In the genomic region with DNA sequence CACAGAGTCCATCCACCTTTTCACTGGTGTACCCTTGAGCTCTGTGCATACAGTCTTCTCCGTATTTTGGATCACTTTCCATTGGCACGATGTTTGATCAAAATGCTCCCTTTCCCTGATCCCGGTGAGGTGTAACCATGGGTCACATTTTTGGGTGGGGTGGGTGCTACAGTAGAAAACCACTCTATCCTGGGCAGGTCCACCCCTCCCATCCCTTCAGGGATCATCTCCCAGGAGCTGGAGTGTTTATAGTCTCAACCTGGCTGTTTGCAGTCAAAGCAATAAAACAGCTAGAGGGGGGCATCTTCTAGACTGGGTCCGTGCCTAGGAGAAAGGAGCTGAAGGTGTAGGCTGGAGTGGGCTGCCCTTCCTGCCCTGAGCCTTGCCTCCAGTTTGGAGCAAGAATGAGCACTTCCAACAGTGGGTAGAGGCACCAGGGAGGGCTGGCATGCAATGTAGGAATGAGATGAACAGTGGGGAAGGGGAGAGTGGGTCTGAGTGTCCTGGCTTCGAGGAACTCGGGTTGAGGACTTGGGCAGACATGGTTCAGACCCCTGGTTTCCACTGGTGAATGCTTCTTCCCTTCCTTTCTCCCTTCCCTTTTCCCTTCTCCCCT, we compare ENCODE assay signal across 21 cellular contexts. TPM values are rescaled to one million over a fixed set of nuclear protein-coding genes. Genes with fewer than 3 reads are reported as not detected.
A peak's percentile ranks its signal among the peaks of the same experiment; 100 is the strongest.
DNase-seq lines count a peak whose midpoint lies in the region; ATAC-seq and TF ChIP-seq lines count a peak whose summit lies in the region.
"Had no signal": no experiment of that assay in that cellular context is flagged by ENCODE, and none has a peak within 500 bp of the region (broad histone marks: within the 10 kb centered on the region; RNA-seq: fewer than 3 reads in every experiment).

No MANE protein-coding gene starts in this region.

- H3K36me3 ChIP-seq in CD4-positive, CD25-positive, alpha-beta regulatory T cell (ENCODE audit: control insufficient read depth, insufficient read depth, low read length) = peaks cover 83% of the 10 kb centered on the region
- H3K36me3 ChIP-seq in esophagus muscularis mucosa = peaks cover 0 to 40% (median 20%) of the 10 kb centered on the region in 4 donors

- intact Hi-C loops in esophagus muscularis mucosa (cut with DNase I) = no loop called here

- peaks cover 44% of the 10 kb centered on the region for H3K36me3 Mint-ChIP-seq in CD4-positive, CD25-positive, alpha-beta regulatory T cell
- peaks cover 79% of the 10 kb centered on the region for H3K36me3 Mint-ChIP-seq in stimulated activated effector memory CD8-positive, alpha-beta T cell treated with anti-CD3 and anti-CD28 coated beads, Interleukin-12 subunit alpha, Interleukin-12 subunit beta, amount 100 ng/mL, for 72 hours

- no peak overlapping the region for H3K27ac ChIP-seq in CD4-positive, CD25-positive, alpha-beta regulatory T cell (ENCODE audit: insufficient read depth, low read length, poor library complexity, severe bottlenecking)
- H3K27ac ChIP-seq in esophagus muscularis mucosa (replicated peaks in 1 of 4) = no peak overlapping the region
- H3K27ac ChIP-seq: GM23248, hepatocyte, prostate gland, suprapubic skin, vagina, WERI-Rb-1 had no signal

- no peak for DNase-seq in CD4-positive, CD25-positive, alpha-beta regulatory T cell
- peak; percentile 9 for DNase-seq in GM13977 (ENCODE audit: low spot score)
- DNase-seq in esophagus muscularis mucosa (ENCODE audit: extremely low spot score) = peak; percentile 88
- DNase-seq in stimulated activated effector memory CD8-positive, alpha-beta T cell treated with anti-CD3 and anti-CD28 coated beads, Interleukin-12 subunit alpha, Interleukin-12 subunit beta, amount 100 ng/mL, for 72 hours (ENCODE audit: low spot score in 2 of 2) = peak in 1 of 2 donors; percentile 26
- DNase-seq in hypothalamus (lab: John Stamatoyannopoulos, UW) = no peak
- DNase-seq in T-helper 1 cell = no peak
- no peak for DNase-seq in DMS79 (lab: John Stamatoyannopoulos, UW)
- DNase-seq: cerebellar nuclear complex; effector CD4-positive, alpha-beta T cell; foreskin melanocyte; GM23248; MG63; NCI-H2107; NCI-H446; WERI-Rb-1 had no signal

- in situ Hi-C loops in GM13977 (cut with MboI; ENCODE audit: low pct_unique_long_range_greater_than_20kb, low sequenced_read_pairs, unreplicated experiment) = no loop called here

- no peaks in the 10 kb centered on the region for H3K27me3 Mint-ChIP-seq in CD4-positive, CD25-positive, alpha-beta regulatory T cell

- H3K4me3 Mint-ChIP-seq in CD4-positive, CD25-positive, alpha-beta regulatory T cell = no peak overlapping the region
- H3K4me3 Mint-ChIP-seq in stimulated activated effector memory CD8-positive, alpha-beta T cell treated with anti-CD3 and anti-CD28 coated beads, Interleukin-12 subunit alpha, Interleukin-12 subunit beta, amount 100 ng/mL, for 72 hours = no peak overlapping the region

- H3K4me1 ChIP-seq in CD4-positive, CD25-positive, alpha-beta regulatory T cell (ENCODE audit: control insufficient read depth, insufficient read depth, low read length, poor library complexity, severe bottlenecking) = no peaks in the 10 kb centered on the region
- peaks cover 0 to 5% (median 0%) of the 10 kb centered on the region in 4 donors for H3K4me1 ChIP-seq in esophagus muscularis mucosa
- H3K4me1 ChIP-seq: prostate gland, vagina had no signal

- no peaks in the 10 kb centered on the region for H3K9me3 ChIP-seq in CD4-positive, CD25-positive, alpha-beta regulatory T cell (ENCODE audit: control insufficient read depth in 2 of 2, low read length in 2 of 2)
- H3K9me3 ChIP-seq in esophagus muscularis mucosa = no peaks in the 10 kb centered on the region
- H3K9me3 ChIP-seq: MG63, prostate gland, suprapubic skin, vagina had no signal

- no peak overlapping the region for H3K4me3 ChIP-seq in CD4-positive, CD25-positive, alpha-beta regulatory T cell (ENCODE audit: low read depth, low read length)
- H3K4me3 ChIP-seq in esophagus muscularis mucosa = no peak overlapping the region
- H3K4me3 ChIP-seq: GM23248, hepatocyte, MG63, prostate gland, suprapubic skin, vagina had no signal

- peak overlapping the region in 2 of 3 donors; percentile 2 to 92 for H3K27ac Mint-ChIP-seq in CD4-positive, CD25-positive, alpha-beta regulatory T cell
- peak overlapping the region; percentile 36 for H3K27ac Mint-ChIP-seq in stimulated activated effector memory CD8-positive, alpha-beta T cell treated with anti-CD3 and anti-CD28 coated beads, Interleukin-12 subunit alpha, Interleukin-12 subunit beta, amount 100 ng/mL, for 72 hours
- H3K27ac Mint-ChIP-seq: activated T-helper 2 cell treated with anti-CD3 and anti-CD28 coated beads, Interferon-gamma antibody, Interleukin-2, Interleukin-4, amounts not matched to agents 10 μg/mL and 5 μg/mL and 100 μg/mL, durations not matched to agents 14 hours and 24 hours and 36 hours had no signal

- ATAC-seq in CD4-positive, CD25-positive, alpha-beta regulatory T cell (ENCODE audit: low read depth in 2 of 2) = no peak
- ATAC-seq in stimulated activated effector memory CD8-positive, alpha-beta T cell treated with anti-CD3 and anti-CD28 coated beads, Interleukin-12 subunit alpha, Interleukin-12 subunit beta, amount 100 ng/mL, for 72 hours = no peak
- ATAC-seq: esophagus mucosa had no signal

- H3K4me1 Mint-ChIP-seq in CD4-positive, CD25-positive, alpha-beta regulatory T cell = peaks cover 0 to 2% (median 0%) of the 10 kb centered on the region in 4 donors
- no peaks in the 10 kb centered on the region for H3K4me1 Mint-ChIP-seq in stimulated activated effector memory CD8-positive, alpha-beta T cell treated with anti-CD3 and anti-CD28 coated beads, Interleukin-12 subunit alpha, Interleukin-12 subunit beta, amount 100 ng/mL, for 72 hours

- TF ChIP-seq CTCF in GM13977 (IDR thresholded peaks at IDR 0.05; ENCODE audit: extremely low read depth, insufficient read depth, missing control alignments) (no peak), esophagus muscularis mucosa (IDR thresholded peaks at IDR 0.05) (no peak)

- no peaks in the 10 kb centered on the region for H3K9me3 Mint-ChIP-seq in CD4-positive, CD25-positive, alpha-beta regulatory T cell
- no peaks in the 10 kb centered on the region for H3K9me3 Mint-ChIP-seq in stimulated activated effector memory CD8-positive, alpha-beta T cell treated with anti-CD3 and anti-CD28 coated beads, Interleukin-12 subunit alpha, Interleukin-12 subunit beta, amount 100 ng/mL, for 72 hours
- H3K9me3 Mint-ChIP-seq: activated T-helper 2 cell treated with anti-CD3 and anti-CD28 coated beads, Interferon-gamma antibody, Interleukin-2, Interleukin-4, amounts not matched to agents 10 μg/mL and 5 μg/mL and 100 μg/mL, durations not matched to agents 14 hours and 24 hours and 36 hours had no signal

- no peak for TF ChIP-seq EP300 in esophagus muscularis mucosa (IDR thresholded peaks at IDR 0.05)

- 90% methylated on average over 5 of the region's 6 CpGs for WGBS in esophagus muscularis mucosa

- no peaks in the 10 kb centered on the region for H3K27me3 ChIP-seq in CD4-positive, CD25-positive, alpha-beta regulatory T cell (ENCODE audit: control insufficient read depth, insufficient read depth, low read length)
- H3K27me3 ChIP-seq in esophagus muscularis mucosa = no peaks in the 10 kb centered on the region
- H3K27me3 ChIP-seq: hepatocyte, MG63, suprapubic skin, vagina had no signal

- no peak for TF ChIP-seq POLR2A in esophagus muscularis mucosa (IDR thresholded peaks at IDR 0.05; ENCODE audit: low read depth)

RNA-seq across cellular contexts. Expression of a gene that starts 38.8 kb away (rescaled TPM):
- total RNA-seq in CD4-positive, CD25-positive, alpha-beta regulatory T cell = 7.8 TPM
- 10 to 100 TPM; 16.8 to 22.5 (median 18.5) TPM for polyA plus RNA-seq in CD4-positive, CD25-positive, alpha-beta regulatory T cell
- total RNA-seq in esophagus muscularis mucosa = 10 to 100 TPM; 24.1 to 39.3 (median 34.9) TPM

RNA-seq across cellular contexts. Expression of a gene that starts 47.1 kb away (rescaled TPM):
- 19.7 TPM for total RNA-seq in CD4-positive, CD25-positive, alpha-beta regulatory T cell
- polyA plus RNA-seq in CD4-positive, CD25-positive, alpha-beta regulatory T cell = 10 to 100 TPM in 1 of 4 donors, 1 to 10 TPM in 3; 6.4 to 11.9 (median 7.3) TPM
- total RNA-seq in esophagus muscularis mucosa = 1 to 10 TPM; 3.8 to 7.5 (median 5.1) TPM

Comparison
In these comparisons a context has a peak if more than half of its experiments do, and no peak if none do; other contexts are left out.
1. DNase-seq: peak in GM13977 (single experiment) and esophagus muscularis mucosa (single experiment); none in CD4-positive, CD25-positive, alpha-beta regulatory T cell (0 of 3), hypothalamus (0 of 51), T-helper 1 cell (0 of 5) and DMS79 (single experiment).